In genomic region chr21:33418686-33419085, GRCh38 we compare ENCODE assay signal across 22 cellular contexts. TPM values are rescaled to one million over a fixed set of nuclear protein-coding genes. Genes with fewer than 3 reads are reported as not detected.
DNase-seq lines count a peak whose midpoint lies in the region; ATAC-seq, FAIRE-seq and TF ChIP-seq lines count a peak whose summit lies in the region.
"Had no signal": no experiment of that assay in that cellular context is flagged by ENCODE, and none has a peak within 500 bp of the region (broad histone marks: within the 10 kb centered on the region; RNA-seq: fewer than 3 reads in every experiment).

No MANE protein-coding gene starts in this region.

- H3K36me3 Mint-ChIP-seq in activated T-helper 17 cell treated with anti-CD3 and anti-CD28 coated beads, Interleukin-2, amount 50 U/mL, for 72 hours (ENCODE audit: low read depth) = peaks cover 84% of the 10 kb centered on the region

- DNase-seq in AG20443 (ENCODE audit: low spot score) (peak; percentile 62), endothelial cell of umbilical vein (ENCODE audit: low read depth, low spot score) (peak; percentile 52), hepatocyte (ENCODE audit: low spot score) (no peak), stomach (no peak), urothelium cell line (ENCODE audit: low spot score) (no peak)
- DNase-seq in activated effector memory CD4-positive, alpha-beta T cell treated with anti-CD3 and anti-CD28 coated beads, Interleukin-2, amount 50 U/mL, for 16 hours = no peak
- DNase-seq: activated CD4-positive, CD25-positive, alpha-beta regulatory T cell treated with anti-CD3 and anti-CD28 coated beads, Interleukin-2, amount 50 U/mL, for 72 hours; activated naive CD4-positive, alpha-beta T cell; brain microvascular endothelial cell; dorsolateral prefrontal cortex; GF-D8; NCI-H2107; NCI-H526; stimulated activated CD4-positive, alpha-beta T cell treated with anti-CD3 and anti-CD28 coated beads, Interleukin-4, amount 100 ng/mL, for 24 hours had no signal

- ATAC-seq in activated T-helper 17 cell treated with anti-CD3 and anti-CD28 coated beads, Interleukin-2, amount 50 U/mL, for 72 hours (replicated peaks) = no peak
- no peak for ATAC-seq in GM18502 (IDR thresholded peaks at IDR 0.05; ENCODE audit: poor library complexity, unreplicated experiment)
- ATAC-seq: HCT116 had no signal

- H3K9me2 ChIP-seq in hepatocyte (replicated peaks; ENCODE audit: insufficient read depth) = no peaks in the 10 kb centered on the region

- TF ChIP-seq CTCF in endothelial cell of umbilical vein (IDR thresholded peaks at IDR 0.05; ENCODE audit: extremely low read depth in 1 of 2, insufficient read depth in 1 of 2, low read depth in 1 of 2, low read length in 2 of 2) (no peak), hepatocyte (IDR thresholded peaks at IDR 0.05; ENCODE audit: poor library complexity) (no peak), stomach (IDR thresholded peaks at IDR 0.05) (no peak)

- H3K36me3 ChIP-seq in endothelial cell of umbilical vein (ENCODE audit: control insufficient read depth in 2 of 2, extremely low read depth in 1 of 2, insufficient read depth in 2 of 2, low read length in 2 of 2) (peaks cover 9 to 12% of the 10 kb centered on the region in 2 experiments), hepatocyte (replicated peaks; ENCODE audit: insufficient read depth, low read depth) (no peaks in the 10 kb centered on the region), stomach (peaks cover 24 to 91% (median 75%) of the 10 kb centered on the region in 4 donors)

- intact Hi-C loops in endothelial cell of umbilical vein (cut with micrococcal nuclease) = no loop called here
- intact Hi-C loops in stomach (cut with DNase I; ENCODE audit: low total_unique reads) = no loop called here

- dilution Hi-C loops in endothelial cell of umbilical vein (cut with MboI; ENCODE audit: extremely low pct_ligation_motif_present, low sequenced_read_pairs) = no loop called here

- H3K27ac ChIP-seq in endothelial cell of umbilical vein (ENCODE audit: insufficient read depth, low read depth, low read length) = no peak overlapping the region
- peak overlapping the region; percentile 31 for H3K27ac ChIP-seq in hepatocyte
- H3K27ac ChIP-seq in stomach = peak overlapping the region in 4 of 5 donors; percentile 49 to 81 (median 68)

- no peaks in the 10 kb centered on the region for H3K4me1 Mint-ChIP-seq in activated T-helper 17 cell treated with anti-CD3 and anti-CD28 coated beads, Interleukin-2, amount 50 U/mL, for 72 hours

- H3K9me3 ChIP-seq in endothelial cell of umbilical vein (replicated peaks; ENCODE audit: control insufficient read depth, insufficient read depth, low read length) (no peaks in the 10 kb centered on the region), hepatocyte (ENCODE audit: low read depth) (no peaks in the 10 kb centered on the region), stomach (no peaks in the 10 kb centered on the region)
- H3K9me3 ChIP-seq: Peyer's patch had no signal

- H3K79me2 ChIP-seq in endothelial cell of umbilical vein (ENCODE audit: control insufficient read depth, insufficient read depth, low read length) (peaks cover 37% of the 10 kb centered on the region), hepatocyte (peaks cover 67% of the 10 kb centered on the region)

- H3K9ac ChIP-seq in endothelial cell of umbilical vein (replicated peaks; ENCODE audit: extremely low read depth, insufficient read depth, low read length) = no peak overlapping the region

- H3K4me3 ChIP-seq in endothelial cell of umbilical vein (replicated peaks in 1 of 3; ENCODE audit: insufficient read depth in 1 of 3, low read depth in 1 of 3, low read length in 3 of 3) = no peak overlapping the region
- H3K4me3 ChIP-seq in hepatocyte = no peak overlapping the region
- no peak overlapping the region for H3K4me3 ChIP-seq in stomach
- H3K4me3 ChIP-seq: Peyer's patch had no signal

- no peak overlapping the region for H2AFZ ChIP-seq in endothelial cell of umbilical vein (ENCODE audit: low read depth, low read length)
- H2AFZ ChIP-seq in hepatocyte = no peak overlapping the region

- no TSS peak for BruUV-seq in endothelial cell of umbilical vein (replicated peaks; lab: Mats Ljungman, UMichigan)

- H3K4me1 ChIP-seq in endothelial cell of umbilical vein (ENCODE audit: control insufficient read depth, extremely low read depth, insufficient read depth, low read length) (peaks cover 11% of the 10 kb centered on the region), hepatocyte (ENCODE audit: insufficient read depth) (peaks cover 15% of the 10 kb centered on the region), stomach (peaks cover 11 to 50% (median 37%) of the 10 kb centered on the region in 4 donors)

- FAIRE-seq in endothelial cell of umbilical vein (lab: Jason Lieb, UNC) = no peak
- no peak for FAIRE-seq in urothelium cell line (lab: Jason Lieb, UNC)
- FAIRE-seq: D721Med had no signal

- no peak overlapping the region for H3K27ac Mint-ChIP-seq in activated T-helper 17 cell treated with anti-CD3 and anti-CD28 coated beads, Interleukin-2, amount 50 U/mL, for 72 hours
- H3K27ac Mint-ChIP-seq: memory B cell had no signal

- no peaks in the 10 kb centered on the region for H3K27me3 Mint-ChIP-seq in activated T-helper 17 cell treated with anti-CD3 and anti-CD28 coated beads, Interleukin-2, amount 50 U/mL, for 72 hours
- H3K27me3 Mint-ChIP-seq: memory B cell, type B pancreatic cell had no signal

- no peak for TF ChIP-seq EP300 in stomach (IDR thresholded peaks at IDR 0.05)

- no peaks in the 10 kb centered on the region for H3K9me1 ChIP-seq in endothelial cell of umbilical vein (replicated peaks; ENCODE audit: control insufficient read depth, extremely low read depth, insufficient read depth, low read length)

- no peak overlapping the region for H3K4me3 Mint-ChIP-seq in activated T-helper 17 cell treated with anti-CD3 and anti-CD28 coated beads, Interleukin-2, amount 50 U/mL, for 72 hours
- H3K4me3 Mint-ChIP-seq: memory B cell, neural crest cell, type B pancreatic cell had no signal

- WGBS in hepatocyte (ENCODE audit: low lambda C conversion rate, missing lambda C conversion rate) = 66% methylated on average over 2 of the region's 2 CpGs
- 53 to 62% (median 57%) methylated on average over 2 of the region's 2 CpGs for WGBS in stomach, 5 donors

- H3K9me3 Mint-ChIP-seq in activated T-helper 17 cell treated with anti-CD3 and anti-CD28 coated beads, Interleukin-2, amount 50 U/mL, for 72 hours = no peaks in the 10 kb centered on the region
- H3K9me3 Mint-ChIP-seq: memory B cell, neural crest cell had no signal

- H3K4me2 ChIP-seq in endothelial cell of umbilical vein (ENCODE audit: insufficient read depth, low read length) (no peak overlapping the region), hepatocyte (no peak overlapping the region)

- CTCF ChIA-PET in endothelial cell of umbilical vein (lab: Charles Lee) = interaction anchor here (1.2 kb wide), 1 partner anchor 57 kb away, joined by 4 read pairs; no protein-coding TSS in a partner anchor

- TF ChIP-seq POLR2A in endothelial cell of umbilical vein (IDR thresholded peaks at IDR 0.05; ENCODE audit: low read depth, low read length) = no peak
- TF ChIP-seq POLR2A in stomach (IDR thresholded peaks at IDR 0.05) = no peak

- H4K20me1 ChIP-seq in endothelial cell of umbilical vein (replicated peaks; ENCODE audit: control insufficient read depth, extremely low read depth, insufficient read depth, low read length) = no peaks in the 10 kb centered on the region
- peaks cover 2% of the 10 kb centered on the region for H4K20me1 ChIP-seq in hepatocyte (ENCODE audit: insufficient read depth, poor library complexity, severe bottlenecking)

- H3K27me3 ChIP-seq in endothelial cell of umbilical vein (ENCODE audit: control insufficient read depth in 2 of 2, insufficient read depth in 2 of 2, low read length in 2 of 2) = no peaks in the 10 kb centered on the region
- no peaks in the 10 kb centered on the region for H3K27me3 ChIP-seq in hepatocyte
- no peaks in the 10 kb centered on the region for H3K27me3 ChIP-seq in stomach
- H3K27me3 ChIP-seq: brain microvascular endothelial cell, dorsolateral prefrontal cortex, Peyer's patch had no signal

- POLR2A ChIA-PET in endothelial cell of umbilical vein (lab: Charles Lee) = no interaction called here

TF ChIP-seq in endothelial cell of umbilical vein, 7 proteins besides CTCF, POLR2A, EP300 and RAD21:
- TF ChIP-seq JUN (IDR thresholded peaks at IDR 0.05; ENCODE audit: borderline replicate concordance, insufficient read depth, insufficient read length, low read depth) (no peak), POLR2AphosphoS5 (IDR thresholded peaks at IDR 0.05; ENCODE audit: insufficient read depth, low read depth, low read length) (no peak), MYC (IDR thresholded peaks at IDR 0.05; ENCODE audit: low read depth, low read length) (no peak), MAX (IDR thresholded peaks at IDR 0.05; ENCODE audit: insufficient read depth, insufficient read length) (no peak), EZH2 (IDR thresholded peaks at IDR 0.05; ENCODE audit: borderline replicate concordance, low read depth, low read length, severe bottlenecking) (no peak), GATA2 (IDR thresholded peaks at IDR 0.05; ENCODE audit: insufficient read depth, insufficient read length, low read depth, low read length) (no peak), FOS (IDR thresholded peaks at IDR 0.05; ENCODE audit: borderline replicate concordance, insufficient read depth, low read length) (no peak)

RNA-seq across cellular contexts. Expression of gene IFNGR2, which starts 15.5 kb away (rescaled TPM):
- total RNA-seq in endothelial cell of umbilical vein (46.1 and 47.3 TPM in 2 replicates), hepatocyte (53.4 and 66.8 TPM in 2 replicates), stomach (10 to 100 TPM; 35.2 to 89.3 (median 67.8) TPM)
- polyA plus RNA-seq in endothelial cell of umbilical vein (44.2 and 55.3 TPM in 2 replicates), hepatocyte (60.2 and 66.7 TPM in 2 replicates), stomach (10 to 100 TPM; 42.2 to 79.7 (median 47.0) TPM)
- polyA plus RNA-seq in endothelial cell of umbilical vein (2011; cell fraction: cytosol; rRNA removed) = 51.0 and 58.8 TPM in 2 replicates
- polyA plus RNA-seq in endothelial cell of umbilical vein (2011; cell fraction: nucleus; rRNA removed) = 24.2 and 29.2 TPM in 2 replicates
- 62.2 and 72.5 TPM in 2 replicates for polyA plus RNA-seq in endothelial cell of umbilical vein (2012)
- polyA minus RNA-seq in endothelial cell of umbilical vein = 61.8 and 65.3 TPM in 2 replicates
- polyA minus RNA-seq in endothelial cell of umbilical vein (2011; cell fraction: cytosol; rRNA and poly(A)+ RNA removed) = 29.3 TPM
- 12.1 and 15.9 TPM in 2 replicates for polyA minus RNA-seq in endothelial cell of umbilical vein (2011; cell fraction: nucleus; rRNA and poly(A)+ RNA removed)
- 1 to 10 TPM; 5.8 to 8.5 TPM for total RNA-seq in activated T-helper 17 cell treated with anti-CD3 and anti-CD28 coated beads, Interleukin-2, amount 50 U/mL, for 72 hours

Comparison
In these comparisons a context has a peak if more than half of its experiments do, and no peak if none do; other contexts are left out.
1. DNase-seq: peak in AG20443 (single experiment) and endothelial cell of umbilical vein (single experiment); none in hepatocyte (single experiment), stomach (single experiment), activated effector memory CD4-positive, alpha-beta T cell treated with anti-CD3 and anti-CD28 coated beads, Interleukin-2, amount 50 U/mL, for 16 hours (single experiment) and urothelium cell line (single experiment).